ENCODE assay signal across 10 cellular contexts in the genomic region with DNA sequence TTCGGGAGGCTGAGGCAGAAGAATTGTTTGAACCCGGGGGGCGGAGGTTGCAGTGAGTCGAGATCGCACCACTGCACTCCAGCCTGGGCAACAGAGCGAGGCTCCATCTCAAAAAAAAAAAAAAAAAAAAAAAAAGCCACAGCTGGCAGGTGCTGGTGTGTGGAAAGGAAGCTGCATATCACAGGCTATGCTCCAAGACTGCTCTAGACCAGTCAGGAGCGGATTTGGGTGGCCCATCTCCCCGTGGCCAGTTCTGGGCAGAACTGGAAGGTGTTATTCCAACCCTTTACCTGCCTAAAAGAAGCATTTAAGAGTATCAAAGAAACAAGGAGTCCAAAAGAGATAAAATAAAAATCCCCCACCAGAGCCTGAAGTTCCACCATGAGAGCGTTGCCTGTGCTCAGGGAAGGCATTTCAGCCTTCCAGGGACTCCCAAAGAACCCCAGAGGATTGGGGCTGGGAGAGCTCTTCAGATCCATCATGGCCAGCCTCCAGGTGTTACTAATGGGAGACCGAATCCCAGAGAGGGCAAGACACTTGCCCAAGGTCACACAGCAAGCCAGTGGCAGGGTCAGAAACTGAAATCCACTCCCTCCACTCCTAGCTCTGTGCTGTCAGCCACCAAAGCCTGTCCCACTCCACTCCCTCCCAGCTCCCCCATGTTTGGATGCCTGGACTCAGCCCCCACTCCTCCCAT. TPM values are rescaled to one million over a fixed set of nuclear protein-coding genes. Genes with fewer than 3 reads are reported as not detected.
"Had no signal": no experiment of that assay in that cellular context is flagged by ENCODE, and none has a peak within 500 bp of the region (broad histone marks: within the 10 kb centered on the region; RNA-seq: fewer than 3 reads in every experiment).

No MANE protein-coding gene starts in this region.

- H3K27me3 ChIP-seq: neutrophil had no signal

- FAIRE-seq: astrocyte had no signal

- DNase-seq: foreskin melanocyte, natural killer cell, tibial artery had no signal

- ATAC-seq: stimulated activated memory B cell treated with anti-CD40 and anti-IgM and Interleukin-4, amounts not matched to agents 10 μg/mL and 1 μg/mL and 100 μg/mL, for 72 hours had no signal

- H3K4me3 ChIP-seq: tibial artery had no signal

- H3K4me1 ChIP-seq: tibial artery had no signal

- H3K27ac ChIP-seq: epithelial cell of prostate, neutrophil, tibial artery had no signal

- H3K36me3 ChIP-seq: tibial artery had no signal

- H3K9me3 ChIP-seq: neutrophil, tibial artery had no signal

RNA-seq across cellular contexts. Expression of gene MFNG, which starts 14.3 kb away (rescaled TPM):
- total RNA-seq: fibroblast of lung had no signal

RNA-seq across cellular contexts. Expression of gene ELFN2, which starts 44.6 kb away (rescaled TPM):
- total RNA-seq: subcutaneous adipose tissue had no signal

RNA-seq across cellular contexts. Expression of gene CARD10, which starts 47.3 kb away (rescaled TPM):
- total RNA-seq: activated CD4-positive, alpha-beta T cell treated with anti-CD3 and anti-CD28 coated beads, Interleukin-2, amount 10 ng/mL, durations not matched to agents 7 days and 5 days had no signal
